ENCODE assay signal across 28 cellular contexts in genomic region chr6:130354322-130354721, GRCh38.
"Had no signal": no experiment of that assay in that cellular context is flagged by ENCODE, and none has a peak within 500 bp of the region (broad histone marks: within the 10 kb centered on the region; RNA-seq: fewer than 3 reads in every experiment).

No MANE protein-coding gene starts in this region.

- H3K27me3 ChIP-seq: colonic mucosa, foreskin keratinocyte, gastrocnemius medialis, gastroesophageal sphincter, heart left ventricle had no signal

- H3K4me3 Mint-ChIP-seq: dendritic cell treated with granulocyte-macrophage colony-stimulating factor and Interleukin-4, amounts not matched to agents 40 ng/mL and 50 ng/mL, for 4 days; endodermal cell had no signal

- H3K27ac ChIP-seq: colonic mucosa, coronary artery, dorsolateral prefrontal cortex, epithelial cell of prostate, esophagus muscularis mucosa, esophagus squamous epithelium, foreskin keratinocyte, gastrocnemius medialis, gastroesophageal sphincter, heart left ventricle, heart right ventricle had no signal

- H3K36me3 ChIP-seq: colonic mucosa, esophagus muscularis mucosa, esophagus squamous epithelium, gastrocnemius medialis, gastroesophageal sphincter, heart left ventricle, heart right ventricle had no signal

- FAIRE-seq: colon, endometrium, endothelial cell of umbilical vein, frontal cortex had no signal

- H3K9me3 ChIP-seq: colonic mucosa, esophagus squamous epithelium, gastrocnemius medialis, gastroesophageal sphincter had no signal

- H3K4me1 Mint-ChIP-seq: endodermal cell had no signal

- H3K27me3 Mint-ChIP-seq: dendritic cell treated with granulocyte-macrophage colony-stimulating factor and Interleukin-4, amounts not matched to agents 40 ng/mL and 50 ng/mL, for 4 days had no signal

- ATAC-seq: esophagus mucosa, foreskin keratinocyte, gastrocnemius medialis, gastroesophageal sphincter, heart left ventricle, heart right ventricle had no signal

- H3K9me3 Mint-ChIP-seq: dendritic cell treated with granulocyte-macrophage colony-stimulating factor and Interleukin-4, amounts not matched to agents 40 ng/mL and 50 ng/mL, for 4 days had no signal

- H3K27ac Mint-ChIP-seq: dendritic cell treated with granulocyte-macrophage colony-stimulating factor and Interleukin-4, amounts not matched to agents 40 ng/mL and 50 ng/mL, for 4 days; endodermal cell had no signal

- H3K4me3 ChIP-seq: colonic mucosa, coronary artery, dorsolateral prefrontal cortex, esophagus muscularis mucosa, esophagus squamous epithelium, gastrocnemius medialis, gastroesophageal sphincter, heart left ventricle, heart right ventricle had no signal

- DNase-seq: colonic mucosa; cortex of kidney; dermis blood vessel endothelial cell; dorsolateral prefrontal cortex; effector CD4-positive, alpha-beta T cell; effector CD8-positive, alpha-beta T cell; effector memory CD4-positive, alpha-beta T cell; endodermal cell; erythroblast; esophagus squamous epithelium; foreskin fibroblast; foreskin keratinocyte; foreskin melanocyte; gastrocnemius medialis; glutamatergic neuron; head of caudate nucleus; heart left ventricle; heart right ventricle had no signal

- H3K4me1 ChIP-seq: colonic mucosa, esophagus muscularis mucosa, esophagus squamous epithelium, foreskin keratinocyte, gastrocnemius medialis, gastroesophageal sphincter, heart left ventricle, heart right ventricle had no signal
